8 cellular contexts compared by ENCODE assay signal in the genomic region with DNA sequence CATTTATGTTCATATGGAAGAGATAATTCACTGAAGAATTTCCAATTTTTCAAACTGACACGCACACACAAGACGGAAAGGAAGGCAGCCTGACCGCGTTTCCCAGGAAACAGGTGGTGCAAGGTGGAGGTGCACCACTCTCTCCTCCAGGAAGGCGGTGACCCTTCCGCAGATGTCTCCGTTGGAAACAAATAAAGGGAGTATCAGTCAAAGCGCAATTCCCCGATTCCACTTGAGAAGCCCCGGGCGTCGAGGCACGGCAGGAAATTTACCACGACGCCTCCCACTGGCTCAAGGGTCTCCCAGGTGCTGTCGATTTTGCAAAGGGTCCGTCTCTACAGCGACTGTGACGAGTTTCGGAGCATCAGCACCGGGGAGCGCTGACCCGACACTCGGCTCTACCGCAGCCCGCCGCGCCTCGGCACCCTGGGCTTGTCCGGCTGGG. TPM values are rescaled to one million over a fixed set of nuclear protein-coding genes. Genes with fewer than 3 reads are reported as not detected.
DNase-seq lines count a peak whose midpoint lies in the region; ATAC-seq and TF ChIP-seq lines count a peak whose summit lies in the region.

No MANE protein-coding gene starts in this region.

- H3K9me3 ChIP-seq in muscle layer of colon (ENCODE audit: low read length), result no peaks in the 10 kb centered on the region

- DNase-seq in G401 (ENCODE audit: low spot score) (peak; percentile 67), NCI-H1092 treated with DMSO at 0.1 percent for 48 hours (lab: John Stamatoyannopoulos, UW) (peak; percentile 59), cerebellar cortex (ENCODE audit: low spot score) (peak; percentile 64), GM10266 (ENCODE audit: extremely low spot score) (no peak)
- no peak for DNase-seq in stimulated activated CD4-positive, alpha-beta T cell treated with anti-CD3 and anti-CD28 coated beads, Interleukin-2, amount 100 ng/mL, for 48 hours

- peak overlapping the region; percentile 59 to 94 for H3K4me3 ChIP-seq in muscle layer of colon (ENCODE audit: low read depth in 1 of 2, low read length in 2 of 2)

- ATAC-seq in GM21381 (IDR thresholded peaks at IDR 0.05; ENCODE audit: unreplicated experiment), result no peak
- ATAC-seq in GM21515 (IDR thresholded peaks at IDR 0.05; ENCODE audit: unreplicated experiment), result no peak

- H3K27me3 ChIP-seq in muscle layer of colon (ENCODE audit: control insufficient read depth in 1 of 2, insufficient read depth in 2 of 2, low read length in 2 of 2), result no peaks in the 10 kb centered on the region

- H3K9ac ChIP-seq in muscle layer of colon (ENCODE audit: low read length), result no peak overlapping the region

- H3K27ac ChIP-seq in muscle layer of colon (ENCODE audit: low read depth, low read length), result no peak overlapping the region

- H3K4me1 ChIP-seq in muscle layer of colon (ENCODE audit: insufficient read depth, low read length), result peaks cover 6% of the 10 kb centered on the region

- TF ChIP-seq CTCF in GM10266 (IDR thresholded peaks at IDR 0.05; ENCODE audit: control insufficient read depth, insufficient read depth, low read depth, missing control alignments), result no peak

- in situ Hi-C loops in G401 (cut with HindIII; ENCODE audit: low sequenced_read_pairs), result no loop called here

- H3K36me3 ChIP-seq in muscle layer of colon (ENCODE audit: insufficient read depth, low read length), result no peaks in the 10 kb centered on the region

RNA-seq across cellular contexts. Expression of gene TIGD2, which starts 0.8 kb away (rescaled TPM):
- total RNA-seq in G401 (2014; rRNA removed; shearing (Covaris generic)), result 29.4 and 34.5 TPM in 2 replicates

RNA-seq across cellular contexts. Expression of gene FAM13A, which starts 53.6 kb away (rescaled TPM):
- total RNA-seq in G401 (2014; rRNA removed; shearing (Covaris generic)), result 27.1 and 39.0 TPM in 2 replicates

Comparison
In these comparisons a context has a peak if more than half of its experiments do, and no peak if none do; other contexts are left out.
1. DNase-seq: peak in G401 (single experiment), NCI-H1092 treated with DMSO at 0.1 percent for 48 hours (single experiment) and cerebellar cortex (single experiment); none in stimulated activated CD4-positive, alpha-beta T cell treated with anti-CD3 and anti-CD28 coated beads, Interleukin-2, amount 100 ng/mL, for 48 hours (0 of 2) and GM10266 (single experiment).